Comparison of ENCODE assay signal across 18 cellular contexts in genomic region chr11:11864332-11864731, GRCh38.
"Had no signal": no experiment of that assay in that cellular context is flagged by ENCODE, and none has a peak within 500 bp of the region (broad histone marks: within the 10 kb centered on the region; RNA-seq: fewer than 3 reads in every experiment).

No MANE protein-coding gene starts in this region.

- H3K27me3 Mint-ChIP-seq: activated B cell treated with CpG ODN at 0.5 μM for 24 hours; brain; effector memory CD8-positive, alpha-beta T cell; stimulated activated naive CD8-positive, alpha-beta T cell treated with anti-CD3 and anti-CD28 coated beads, Interleukin-15, Interleukin-2, amounts not matched to agents 100 ng/mL and 50 ng/mL, for 24 hours; T-cell had no signal

- H3K4me3 Mint-ChIP-seq: brain; stimulated activated naive CD8-positive, alpha-beta T cell treated with anti-CD3 and anti-CD28 coated beads, Interleukin-15, Interleukin-2, amounts not matched to agents 100 ng/mL and 50 ng/mL, for 24 hours had no signal

- DNase-seq: activated B cell treated with CpG ODN at 0.5 μM for 24 hours; activated CD4-positive, alpha-beta T cell treated with anti-CD3 and anti-CD28 coated beads for 48 hours; activated CD8-positive, alpha-beta memory T cell treated with anti-CD3 and anti-CD28 coated beads, Interleukin-2, amount 50 U/mL, for 4 hours; activated gamma-delta T cell treated with Interleukin-2 at 50 U/mL for 16 hours; activated T-cell treated with anti-CD3 and anti-CD28 coated beads, Interleukin-2, amount 50 U/mL, for 48 hours; anterior cingulate cortex; caudate nucleus; effector memory CD8-positive, alpha-beta T cell; mesendoderm; stimulated activated CD4-positive, alpha-beta T cell treated with anti-CD3 and anti-CD28 coated beads, Interleukin-2, amount 100 ng/mL, for 24 hours; T-cell; T-helper 9 cell; transverse colon; uterus had no signal

- H3K9me3 Mint-ChIP-seq: effector memory CD8-positive, alpha-beta T cell had no signal

- H3K4me3 ChIP-seq: right atrium auricular region, suprapubic skin, transverse colon, uterus had no signal

- H3K27ac ChIP-seq: right atrium auricular region, suprapubic skin, transverse colon, uterus had no signal

- H3K36me3 ChIP-seq: right atrium auricular region, transverse colon, uterus had no signal

- H3K27ac Mint-ChIP-seq: brain; stimulated activated naive CD8-positive, alpha-beta T cell treated with anti-CD3 and anti-CD28 coated beads, Interleukin-15, Interleukin-2, amounts not matched to agents 100 ng/mL and 50 ng/mL, for 24 hours had no signal

- H3K27me3 ChIP-seq: right atrium auricular region, suprapubic skin, transverse colon, uterus had no signal
